In the genomic region with DNA sequence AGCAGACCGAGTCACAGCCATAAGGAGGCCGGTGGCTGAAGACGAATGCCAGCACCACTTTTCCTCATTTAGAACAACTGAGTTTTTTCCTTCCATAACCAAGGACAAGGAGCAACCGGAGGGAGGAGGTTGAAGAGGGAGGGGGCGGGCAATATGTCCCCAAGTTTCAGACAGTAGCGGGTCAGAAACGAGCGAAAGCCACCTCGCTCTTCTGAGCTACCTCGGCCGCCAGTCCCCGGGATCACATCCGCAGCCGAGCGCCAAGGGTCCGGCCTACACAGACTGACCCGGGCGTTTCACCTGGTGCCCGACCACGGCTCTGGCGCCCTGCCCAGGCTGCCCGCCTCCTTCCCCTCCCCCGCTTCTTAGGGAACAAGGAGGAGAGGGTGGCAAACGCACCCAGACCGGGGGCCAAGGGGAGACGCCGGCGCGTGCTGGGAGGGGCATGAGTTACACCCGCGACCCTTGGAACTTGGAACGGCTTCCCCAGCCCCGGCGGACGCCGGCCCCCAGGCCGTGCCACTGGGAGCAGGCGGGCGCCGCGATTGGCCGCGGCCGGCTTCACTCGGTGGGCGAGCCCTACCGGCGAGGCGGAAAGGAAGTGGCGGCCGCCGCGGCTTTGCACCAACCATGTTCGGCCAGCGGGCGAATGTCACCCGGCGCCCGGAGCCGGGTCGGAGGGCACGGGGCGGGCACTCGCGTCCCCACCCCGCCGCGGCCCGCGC, we compare ENCODE assay signal across 8 cellular contexts. TPM values are rescaled to one million over a fixed set of nuclear protein-coding genes. Genes with fewer than 3 reads are reported as not detected.
DNase-seq lines count a peak whose midpoint lies in the region; ATAC-seq, FAIRE-seq and TF ChIP-seq lines count a peak whose summit lies in the region.

No MANE protein-coding gene starts in this region.

- H3K9ac ChIP-seq in skeletal muscle satellite cell (ENCODE audit: low read depth, low read length): peak overlapping the region; percentile 88

- DNase-seq in LHCN-M2 (ENCODE audit: low read depth) (peak; percentile 63), UCSD-AML1 (lab: John Stamatoyannopoulos, UW; ENCODE audit: unreplicated experiment) (peak; percentile 79), bronchial epithelial cell (ENCODE audit: low read depth) (peak; percentile 27), iPS-NIHi7 (ENCODE audit: extremely low spot score) (peak; percentile 74)

- H3K79me2 ChIP-seq in DOHH2 (ENCODE audit: control insufficient read depth, low read length): peaks cover 68% of the 10 kb centered on the region

- ATAC-seq in GM21423 (IDR thresholded peaks at IDR 0.05; ENCODE audit: unreplicated experiment): peak; percentile 26
- no peak for ATAC-seq in HG03025 (IDR thresholded peaks at IDR 0.05; ENCODE audit: low FRiP score, unreplicated experiment)

- no peaks in the 10 kb centered on the region for H3K9me2 ChIP-seq in DOHH2 (replicated peaks; ENCODE audit: control insufficient read depth, low read length)

- H3K27me3 ChIP-seq in DOHH2 (ENCODE audit: control insufficient read depth, low read length): no peaks in the 10 kb centered on the region
- H3K27me3 ChIP-seq in bronchial epithelial cell (ENCODE audit: control insufficient read depth, insufficient read depth, low read length): no peaks in the 10 kb centered on the region
- H3K27me3 ChIP-seq in skeletal muscle satellite cell (ENCODE audit: control insufficient read depth, insufficient read depth, low read length): no peaks in the 10 kb centered on the region

- H3K4me3 ChIP-seq in DOHH2 (ENCODE audit: low read length) (peak overlapping the region; percentile 88), bronchial epithelial cell (ENCODE audit: low read depth, low read length) (peak overlapping the region; percentile 66), skeletal muscle satellite cell (ENCODE audit: low read length) (peak overlapping the region; percentile 84)

- H3K4me1 ChIP-seq in DOHH2 (ENCODE audit: control insufficient read depth, low read length) (peaks cover 68% of the 10 kb centered on the region), skeletal muscle satellite cell (ENCODE audit: control insufficient read depth, insufficient read depth, low read length) (peaks cover 18% of the 10 kb centered on the region)

- TF ChIP-seq CTCF in DOHH2 (IDR thresholded peaks at IDR 0.05; ENCODE audit: low read depth, low read length, poor library complexity, severe bottlenecking) (no peak), bronchial epithelial cell (IDR thresholded peaks at IDR 0.05; ENCODE audit: insufficient read depth, low read length, severe bottlenecking) (no peak)

- FAIRE-seq in bronchial epithelial cell (lab: Jason Lieb, UNC): no peak

- no peaks in the 10 kb centered on the region for H4K20me1 ChIP-seq in DOHH2 (ENCODE audit: control insufficient read depth, insufficient read depth, low read depth, low read length)

- H3K36me3 ChIP-seq in DOHH2 (ENCODE audit: control insufficient read depth, low read length): peaks cover 9% of the 10 kb centered on the region; the same call in 1 of the 2 replicates
- no peaks in the 10 kb centered on the region for H3K36me3 ChIP-seq in bronchial epithelial cell (ENCODE audit: control insufficient read depth, insufficient read depth, low read length)
- H3K36me3 ChIP-seq in skeletal muscle satellite cell (ENCODE audit: insufficient read depth, low read length): no peaks in the 10 kb centered on the region

- peak overlapping the region; percentile 97 for H3K4me2 ChIP-seq in DOHH2 (ENCODE audit: low read length)
- peak overlapping the region; percentile 87 for H3K4me2 ChIP-seq in skeletal muscle satellite cell (ENCODE audit: low read length)

- peak overlapping the region; percentile 76 for H3K27ac ChIP-seq in DOHH2 (ENCODE audit: low read depth, low read length)

- H3F3A ChIP-seq in DOHH2 (ENCODE audit: control insufficient read depth, insufficient read depth): peaks cover 22% of the 10 kb centered on the region

- H3K9me3 ChIP-seq in DOHH2 (ENCODE audit: control insufficient read depth, insufficient read depth, low read length) (no peaks in the 10 kb centered on the region), skeletal muscle satellite cell (replicated peaks; ENCODE audit: low read length) (no peaks in the 10 kb centered on the region)

RNA-seq across cellular contexts. Expression of gene IRF2, which starts 1.6 kb away (rescaled TPM):
- total RNA-seq in LHCN-M2 (2014; rRNA removed): 16.6 and 17.6 TPM in 2 replicates
- 8.2 TPM for polyA plus RNA-seq in LHCN-M2 (2012)
- 15.2 and 16.1 TPM in 2 replicates for total RNA-seq in bronchial epithelial cell
- total RNA-seq in skeletal muscle satellite cell (2012; rRNA removed): 21.3 and 31.7 TPM in 2 replicates

Comparison
In these comparisons a context has a peak if more than half of its experiments do, and no peak if none do; other contexts are left out.
1. DNase-seq: peak in every context shown above with its lines; median percentile 79 in UCSD-AML1; 74 in iPS-NIHi7; 63 in LHCN-M2; 27 in bronchial epithelial cell.